In the genomic region with DNA sequence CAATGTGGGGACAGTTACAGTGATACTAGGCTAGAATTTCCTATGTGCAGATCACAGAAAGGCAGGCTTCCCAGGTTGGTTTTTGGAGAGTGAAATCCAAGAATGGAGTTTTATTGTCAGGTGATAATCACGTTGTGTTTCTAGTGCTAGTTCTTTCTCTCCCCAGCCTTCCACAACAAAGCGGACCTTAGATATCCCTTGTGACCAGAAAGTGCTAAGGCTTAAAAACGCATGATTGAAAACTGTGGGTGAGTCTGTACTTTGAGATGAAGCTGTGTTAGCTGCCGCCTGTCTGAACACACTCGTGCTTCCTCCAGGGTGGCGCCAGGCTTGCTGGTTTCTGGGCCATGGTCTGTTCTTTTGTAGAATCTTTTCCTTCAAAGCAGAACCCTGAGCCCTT, we compare ENCODE assay signal across 28 cellular contexts.
"Had no signal": no experiment of that assay in that cellular context is flagged by ENCODE, and none has a peak within 500 bp of the region (broad histone marks: within the 10 kb centered on the region; RNA-seq: fewer than 3 reads in every experiment).

No MANE protein-coding gene starts in this region.

- H3K9me3 Mint-ChIP-seq: activated B cell treated with CpG ODN at 0.5 μM for 24 hours; activated CD4-positive, alpha-beta T cell treated with anti-CD3 and anti-CD28 coated beads, Interleukin-2, amount 10 ng/mL, durations not matched to agents 7 days and 5 days; activated CD8-positive, alpha-beta T cell treated with anti-CD3 and anti-CD28 coated beads for 36 hours; activated naive CD4-positive, alpha-beta T cell treated with anti-CD3 and anti-CD28 coated beads, Interleukin-2, amount 50 U/mL, for 72 hours; activated naive CD8-positive, alpha-beta T cell treated with anti-CD3 and anti-CD28 coated beads, Interleukin-2, amount 50 U/mL, for 24 hours; activated T-helper 1 cell treated with anti-CD3 and anti-CD28 coated beads, Interleukin-12 subunit alpha, Interleukin-12 subunit beta, Interleukin-2, Interleukin-4 antibody, amounts not matched to agents 30 ng/mL and 10 ng/mL and 1 ng/mL, durations not matched to agents 14 hours and 24 hours and 36 hours; brain had no signal

- H3K9me3 ChIP-seq: MG63, Peyer's patch had no signal

- H3K27ac ChIP-seq: Peyer's patch, RWPE1 had no signal

- H3K4me1 ChIP-seq: Peyer's patch had no signal

- H3K4me1 Mint-ChIP-seq: activated CD4-positive, alpha-beta T cell treated with anti-CD3 and anti-CD28 coated beads, Interleukin-2, amount 10 ng/mL, durations not matched to agents 7 days and 5 days had no signal

- H3K4me3 ChIP-seq: MG63, Peyer's patch had no signal

- H3K4me3 Mint-ChIP-seq: activated B cell treated with CpG ODN at 0.5 μM for 24 hours; activated CD4-positive, alpha-beta T cell treated with anti-CD3 and anti-CD28 coated beads, Interleukin-2, amount 10 ng/mL, durations not matched to agents 7 days and 5 days; activated CD8-positive, alpha-beta T cell treated with anti-CD3 and anti-CD28 coated beads for 36 hours; activated naive CD8-positive, alpha-beta T cell treated with anti-CD3 and anti-CD28 coated beads, Interleukin-2, amount 50 U/mL, for 24 hours; activated T-helper 1 cell treated with anti-CD3 and anti-CD28 coated beads, Interleukin-12 subunit alpha, Interleukin-12 subunit beta, Interleukin-2, Interleukin-4 antibody, amounts not matched to agents 30 ng/mL and 10 ng/mL and 1 ng/mL, durations not matched to agents 14 hours and 24 hours and 36 hours; brain; T-helper 17 cell had no signal

- H3K27ac Mint-ChIP-seq: activated B cell treated with CpG ODN at 0.5 μM for 24 hours; activated CD4-positive, alpha-beta T cell treated with anti-CD3 and anti-CD28 coated beads, Interleukin-2, amount 10 ng/mL, durations not matched to agents 7 days and 5 days; activated CD8-positive, alpha-beta T cell treated with anti-CD3 and anti-CD28 coated beads for 36 hours; activated naive CD8-positive, alpha-beta T cell treated with anti-CD3 and anti-CD28 coated beads, Interleukin-2, amount 50 U/mL, for 24 hours; brain; T-helper 17 cell had no signal

- H3K27me3 ChIP-seq: MG63, Peyer's patch had no signal

- DNase-seq: activated CD4-positive, alpha-beta T cell treated with anti-CD3 and anti-CD28 coated beads for 1 hour; activated CD4-positive, alpha-beta T cell treated with anti-CD3 and anti-CD28 coated beads, Interleukin-2, amount 10 ng/mL, durations not matched to agents 7 days and 5 days; activated CD8-positive, alpha-beta memory T cell treated with anti-CD3 and anti-CD28 coated beads, Interleukin-2, amount 50 U/mL, for 4 hours; activated CD8-positive, alpha-beta T cell treated with anti-CD3 and anti-CD28 coated beads for 36 hours; activated effector memory CD4-positive, alpha-beta T cell treated with Interleukin-2 at 50 U/mL for 16 hours; activated naive CD4-positive, alpha-beta T cell; activated naive CD8-positive, alpha-beta T cell treated with anti-CD3 and anti-CD28 coated beads, Interleukin-2, amount 50 U/mL, for 24 hours; activated T-cell treated with anti-CD3 and anti-CD28 coated beads, Interleukin-2, amount 50 U/mL, for 1 hour; amniotic stem cell; cerebellar nuclear complex; MG63; MV-4-11; NCI-H1092 treated with DMSO at 0.1 percent for 48 hours; NCI-H1417 treated with DMSO at 0.1 percent for 48 hours; NCI-H1694 treated with DMSO at 0.1 percent for 48 hours; NCI-H2029 treated with DMSO at 0.1 percent for 48 hours; NCI-H446; NCI-H524; Peyer's patch; Right ventricle myocardium superior; T-helper 17 cell; T-helper 9 cell had no signal

- ATAC-seq: activated CD8-positive, alpha-beta T cell treated with anti-CD3 and anti-CD28 coated beads for 36 hours; activated naive CD4-positive, alpha-beta T cell treated with anti-CD3 and anti-CD28 coated beads, Interleukin-2, amount 50 U/mL, for 72 hours; activated naive CD8-positive, alpha-beta T cell treated with anti-CD3 and anti-CD28 coated beads, Interleukin-2, amount 50 U/mL, for 24 hours; T-helper 17 cell had no signal

- FAIRE-seq: astrocyte had no signal

- H3K36me3 Mint-ChIP-seq: activated naive CD4-positive, alpha-beta T cell treated with anti-CD3 and anti-CD28 coated beads, Interleukin-2, amount 50 U/mL, for 72 hours had no signal
